Comparison of ENCODE assay signal across 10 cellular contexts in the genomic region with DNA sequence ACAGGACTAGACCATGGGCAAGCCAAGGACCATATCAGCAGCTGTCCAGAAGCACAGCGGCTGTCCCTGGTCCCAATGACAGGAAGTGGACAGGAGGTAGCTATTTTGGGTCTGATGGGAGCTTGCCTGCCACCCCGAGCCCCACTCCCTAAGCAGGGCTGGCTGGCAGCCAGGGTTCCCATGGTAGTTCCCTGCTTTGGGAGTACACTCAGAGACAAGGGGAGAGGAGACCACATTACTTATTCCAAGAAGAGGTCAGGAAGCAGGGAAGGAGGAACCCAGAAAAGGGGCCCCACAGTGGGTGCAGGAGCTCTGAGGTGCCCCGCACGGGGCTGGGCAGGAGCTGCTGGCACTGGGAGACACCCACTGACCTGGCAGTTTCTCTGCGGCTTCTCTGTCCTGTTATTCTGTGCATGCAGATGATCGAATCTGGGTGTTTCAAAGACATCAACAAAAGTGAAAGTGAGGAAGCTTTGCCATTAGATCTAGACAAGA. TPM values are rescaled to one million over a fixed set of nuclear protein-coding genes. Genes with fewer than 3 reads are reported as not detected.
DNase-seq lines count a peak whose midpoint lies in the region; ATAC-seq, FAIRE-seq and TF ChIP-seq lines count a peak whose summit lies in the region.
"Had no signal": no experiment of that assay in that cellular context is flagged by ENCODE, and none has a peak within 500 bp of the region (broad histone marks: within the 10 kb centered on the region; RNA-seq: fewer than 3 reads in every experiment).

No MANE protein-coding gene starts in this region.

- no peak overlapping the region for H2AFZ ChIP-seq in OCI-LY7 (ENCODE audit: low read length)

- TF ChIP-seq CTCF in OCI-LY7 (conservative IDR thresholded peaks at IDR 0.05; ENCODE audit: low read length) (no peak), esophagus muscularis mucosa (IDR thresholded peaks at IDR 0.05) (no peak)

- H3K4me3 ChIP-seq in OCI-LY7 (ENCODE audit: low read depth, low read length, poor library complexity, severe bottlenecking) (no peak overlapping the region), esophagus muscularis mucosa (peak overlapping the region; percentile 34 to 46 (median 39))
- H3K4me3 ChIP-seq: neural progenitor cell had no signal

- 19% methylated on average over 6 of the region's 6 CpGs for WGBS in esophagus muscularis mucosa

- POLR2A ChIA-PET in OCI-LY7 (lab: Charles Lee) = interaction anchor here (1.4 kb wide), 1 partner anchor 9 kb away, joined by 3 read pairs; no protein-coding TSS in a partner anchor

- H3K9me3 ChIP-seq in OCI-LY7 (ENCODE audit: low read length) = no peaks in the 10 kb centered on the region
- H3K9me3 ChIP-seq in esophagus muscularis mucosa = no peaks in the 10 kb centered on the region

- peak overlapping the region; percentile 31 for H3K4me2 ChIP-seq in OCI-LY7 (ENCODE audit: low read length)
- H3K4me2 ChIP-seq: neural progenitor cell had no signal

- no peaks in the 10 kb centered on the region for H3K36me3 ChIP-seq in OCI-LY7 (ENCODE audit: insufficient read depth, low read length)
- no peaks in the 10 kb centered on the region for H3K36me3 ChIP-seq in esophagus muscularis mucosa
- H3K36me3 ChIP-seq: neural progenitor cell had no signal

- H4K20me1 ChIP-seq in OCI-LY7 (ENCODE audit: insufficient read depth, low read length) = no peaks in the 10 kb centered on the region

- BruUV-seq in OCI-LY7 (replicated peaks; lab: Mats Ljungman, UMichigan) = no TSS peak

- FAIRE-seq in H54 (lab: Jason Lieb, UNC) = no peak

- H3K79me2 ChIP-seq in OCI-LY7 (ENCODE audit: insufficient read depth, low read depth, low read length) = no peaks in the 10 kb centered on the region

- no peaks in the 10 kb centered on the region for H3K9me2 ChIP-seq in OCI-LY7 (ENCODE audit: insufficient read depth, low read length)

- TF ChIP-seq EP300 in esophagus muscularis mucosa (IDR thresholded peaks at IDR 0.05) = no peak

- DNase-seq in DMS 273 (lab: John Stamatoyannopoulos, UW; ENCODE audit: unreplicated experiment) (peak; percentile 48), DMS 273 treated with DMSO at 0.1 percent for 48 hours (lab: John Stamatoyannopoulos, UW) (no peak), OCI-LY7 (ENCODE audit: low spot score) (no peak), esophagus muscularis mucosa (ENCODE audit: extremely low spot score) (no peak), sciatic nerve (ENCODE audit: low spot score) (peak; percentile 66), NCI-H226 (no peak), H54 (ENCODE audit: insufficient read length, low spot score) (no peak)
- DNase-seq in stimulated activated CD4-positive, alpha-beta T cell treated with anti-CD3 and anti-CD28 coated beads, Interleukin-4, amount 100 ng/mL, for 1 hour = no peak

- no peak for TF ChIP-seq POLR2A in esophagus muscularis mucosa (IDR thresholded peaks at IDR 0.05; ENCODE audit: low read depth)
- TF ChIP-seq POLR2A in H54 (IDR thresholded peaks at IDR 0.05; ENCODE audit: low read depth, low read length) = no peak

- ATAC-seq in sciatic nerve = no peak

- CTCF ChIA-PET in OCI-LY7 (lab: Charles Lee; ENCODE audit: unreplicated experiment) = interaction anchor here (0.6 kb wide), 1 partner anchor 1288 kb away, joined by 6 read pairs; no protein-coding TSS in a partner anchor

- peaks cover 0 to 17% (median 0%) of the 10 kb centered on the region in 4 donors for H3K27me3 ChIP-seq in esophagus muscularis mucosa
- H3K27me3 ChIP-seq: neural progenitor cell had no signal

- intact Hi-C loops in OCI-LY7 (cut with micrococcal nuclease; ENCODE audit: unreplicated experiment) = no loop called here
- intact Hi-C loops in esophagus muscularis mucosa (cut with DNase I) = loop anchor here (5.0 to 10.0 kb wide), 2 partner anchors 61 to 273 kb away; no protein-coding TSS in a partner anchor
- intact Hi-C loops in sciatic nerve (cut with DNase I) = no loop called here

- H3K4me1 ChIP-seq in OCI-LY7 (ENCODE audit: insufficient read depth, low read length, poor library complexity, severe bottlenecking) (peaks cover 35% of the 10 kb centered on the region), esophagus muscularis mucosa (peaks cover 21 to 46% (median 38%) of the 10 kb centered on the region in 4 donors)

- H3K27ac ChIP-seq in OCI-LY7 (ENCODE audit: low read depth, low read length, poor library complexity, severe bottlenecking) (no peak overlapping the region), esophagus muscularis mucosa (replicated peaks in 1 of 4) (no peak overlapping the region)
- H3K27ac ChIP-seq: 22Rv1, neural progenitor cell had no signal

RNA-seq across cellular contexts. Expression of a gene that starts 36.3 kb away (rescaled TPM):
- total RNA-seq in OCI-LY7 (2014; rRNA removed; shearing (Covaris generic)) = not detected in 2 replicates
- not detected in 2 replicates for total RNA-seq in OCI-LY7 (2022)
- total RNA-seq in esophagus muscularis mucosa = not detected
- not detected for total RNA-seq in sciatic nerve

RNA-seq across cellular contexts. Expression of a gene that starts 36.5 kb away (rescaled TPM):
- 36.4 and 41.2 TPM in 2 replicates for total RNA-seq in OCI-LY7 (2014; rRNA removed; shearing (Covaris generic))
- total RNA-seq in OCI-LY7 (2022) = 91.3 and 108 TPM in 2 replicates
- total RNA-seq in esophagus muscularis mucosa = 10 to 100 TPM; 30.2 to 65.7 (median 49.3) TPM
- 67.8 TPM for total RNA-seq in sciatic nerve

Comparison
In these comparisons a context has a peak if more than half of its experiments do, and no peak if none do; other contexts are left out.
1. DNase-seq: peak in DMS 273 (single experiment) and sciatic nerve (single experiment); none in DMS 273 treated with DMSO at 0.1 percent for 48 hours (single experiment), OCI-LY7 (single experiment), esophagus muscularis mucosa (single experiment), stimulated activated CD4-positive, alpha-beta T cell treated with anti-CD3 and anti-CD28 coated beads, Interleukin-4, amount 100 ng/mL, for 1 hour (single experiment), NCI-H226 (single experiment) and H54 (single experiment).